In genomic region chr1:4118746-4119515, GRCh38 we compare ENCODE assay signal across 20 cellular contexts.
"Had no signal": no experiment of that assay in that cellular context is flagged by ENCODE, and none has a peak within 500 bp of the region (broad histone marks: within the 10 kb centered on the region; RNA-seq: fewer than 3 reads in every experiment).

No MANE protein-coding gene starts in this region.

- H3K36me3 ChIP-seq: brain microvascular endothelial cell, prostate gland, right atrium auricular region, thoracic aorta had no signal

- H3K4me2 ChIP-seq: hepatocyte had no signal

- H3K9me3 ChIP-seq: prostate gland, right atrium auricular region, thoracic aorta had no signal

- H3K4me3 ChIP-seq: dorsolateral prefrontal cortex, hepatocyte, prostate gland, right atrium auricular region, skin epidermis, thoracic aorta had no signal

- H3K27ac ChIP-seq: brain microvascular endothelial cell, dorsolateral prefrontal cortex, epithelial cell of prostate, foreskin keratinocyte, hepatocyte, prostate gland, right atrium auricular region, skin epidermis, thoracic aorta had no signal

- H2AFZ ChIP-seq: hepatocyte had no signal

- H3K27me3 ChIP-seq: brain microvascular endothelial cell, foreskin keratinocyte, hepatocyte, right atrium auricular region had no signal

- ATAC-seq: foreskin keratinocyte, natural killer cell had no signal

- H3K4me1 ChIP-seq: foreskin keratinocyte, prostate gland, right atrium auricular region had no signal

- DNase-seq: activated B cell treated with CpG ODN at 0.5 μM for 24 hours; activated CD4-positive, alpha-beta memory T cell treated with anti-CD3 and anti-CD28 coated beads for 36 hours; activated CD4-positive, alpha-beta T cell treated with anti-CD3 and anti-CD28 coated beads for 4 hours; activated naive CD4-positive, alpha-beta T cell treated with anti-CD3 and anti-CD28 coated beads for 36 hours; brain microvascular endothelial cell; central memory CD4-positive, alpha-beta T cell; foreskin keratinocyte; left cardiac atrium; natural killer cell; nucleus accumbens; stimulated activated CD4-positive, alpha-beta T cell treated with anti-CD3 and anti-CD28 coated beads, Interleukin-4, amount 100 ng/mL, for 4 hours; T-helper 1 cell; T-helper 9 cell had no signal
